ENCODE assay signal across 8 cellular contexts in the genomic region with DNA sequence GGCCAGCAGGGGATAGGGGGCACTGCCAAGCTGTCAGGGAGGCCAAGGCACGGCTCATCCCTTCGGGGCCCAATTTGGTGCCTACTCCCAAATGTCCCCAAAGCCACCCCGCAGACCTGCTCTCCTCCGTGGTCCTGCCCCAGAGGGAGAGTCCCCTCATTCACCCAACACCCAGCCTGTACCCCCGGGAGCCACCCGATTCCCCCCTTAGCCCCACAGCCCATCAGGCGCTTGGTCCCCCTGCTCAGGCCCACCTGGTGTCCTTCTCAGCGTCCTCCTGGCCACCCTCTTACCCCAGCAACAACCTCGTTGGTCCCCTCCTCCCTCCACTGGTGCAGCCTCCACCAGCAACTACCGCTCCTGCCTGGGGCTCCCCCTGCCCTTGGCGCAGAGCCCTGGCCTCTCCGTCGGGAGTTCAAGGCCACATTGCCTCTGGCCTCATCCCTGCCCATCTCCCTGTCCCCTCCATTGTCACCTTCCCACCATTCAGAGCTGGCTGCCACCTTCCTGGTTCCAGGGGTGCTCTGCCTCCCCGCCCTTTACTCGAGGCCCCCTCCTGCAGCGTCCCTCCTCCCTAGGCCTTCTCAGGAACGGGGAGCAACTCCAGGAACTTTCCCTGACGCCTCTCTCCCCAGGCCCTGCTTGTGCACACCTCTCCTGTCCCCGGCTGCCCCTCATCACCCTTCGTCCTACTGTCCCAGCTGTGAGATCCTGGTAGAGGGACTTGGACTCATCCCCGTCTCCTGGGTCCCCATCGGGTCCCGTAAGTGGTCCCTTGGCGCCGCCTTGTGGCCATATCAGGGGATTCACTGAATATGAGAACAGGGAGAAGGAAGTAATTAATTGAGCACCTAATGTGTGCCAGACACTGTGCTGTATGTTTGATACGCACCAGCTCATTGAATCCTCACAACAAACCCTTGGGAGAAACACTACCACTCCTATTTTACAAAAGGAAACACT.
DNase-seq lines count a peak whose midpoint lies in the region; ATAC-seq, FAIRE-seq and TF ChIP-seq lines count a peak whose summit lies in the region.

No MANE protein-coding gene starts in this region.

- H3K4me3 ChIP-seq in astrocyte (ENCODE audit: insufficient read depth, low read depth, low read length) = no peak overlapping the region

- TF ChIP-seq CTCF in astrocyte (IDR thresholded peaks at IDR 0.05; ENCODE audit: insufficient read depth, low read depth, low read length) = peak; percentile 80

- ATAC-seq in GM19455 (IDR thresholded peaks at IDR 0.05; ENCODE audit: unreplicated experiment) = no peak

- H3K79me2 ChIP-seq in astrocyte (ENCODE audit: insufficient read depth, low read length) = no peaks in the 10 kb centered on the region

- no peak overlapping the region for H3K9ac ChIP-seq in astrocyte (ENCODE audit: low read length)

- H3K4me3 Mint-ChIP-seq in astrocyte (ENCODE audit: unreplicated experiment) = no peak overlapping the region
- no peak overlapping the region for H3K4me3 Mint-ChIP-seq in immature natural killer cell

- H3K4me1 Mint-ChIP-seq in astrocyte (ENCODE audit: low read depth, unreplicated experiment) (no peaks in the 10 kb centered on the region), immature natural killer cell (no peaks in the 10 kb centered on the region)

- H3K4me1 ChIP-seq in astrocyte (ENCODE audit: insufficient read depth, low read length) = no peaks in the 10 kb centered on the region

- H3K27me3 Mint-ChIP-seq in astrocyte (ENCODE audit: low read depth, unreplicated experiment) (peaks cover 36% of the 10 kb centered on the region), immature natural killer cell (ENCODE audit: low read depth in 3 of 3) (peaks cover 0 to 2% (median 2%) of the 10 kb centered on the region in 3 donors)

- DNase-seq in CD1c-positive myeloid dendritic cell (ENCODE audit: extremely low spot score) = peak; percentile 63
- peak; percentile 30 for DNase-seq in HCEC 1CT
- peak; percentile 35 for DNase-seq in SK-N-DZ (ENCODE audit: low spot score)
- DNase-seq in astrocyte (ENCODE audit: low read depth) = no peak
- peak in 2 of 3 donors; percentile 6 to 15 for DNase-seq in immature natural killer cell
- DNase-seq in stimulated activated CD4-positive, alpha-beta T cell treated with anti-CD3 and anti-CD28 coated beads, Interleukin-4, amount 100 ng/mL, for 24 hours = peak; percentile 62
- no peak for DNase-seq in GOT3 (lab: John Stamatoyannopoulos, UW)

- H3K27ac Mint-ChIP-seq in astrocyte (ENCODE audit: unreplicated experiment) = peak overlapping the region; percentile 53
- H3K27ac Mint-ChIP-seq in immature natural killer cell = no peak overlapping the region

- peaks cover 3% of the 10 kb centered on the region for H3K36me3 Mint-ChIP-seq in astrocyte (ENCODE audit: low read depth, unreplicated experiment)
- H3K36me3 Mint-ChIP-seq in immature natural killer cell = no peaks in the 10 kb centered on the region

- FAIRE-seq in astrocyte (lab: Jason Lieb, UNC) = no peak

- no peaks in the 10 kb centered on the region for H3K36me3 ChIP-seq in astrocyte (ENCODE audit: insufficient read depth, low read length)

- no peak overlapping the region for H3K27ac ChIP-seq in astrocyte (ENCODE audit: low read depth, low read length)

- peaks cover 2% of the 10 kb centered on the region for H3K9me3 Mint-ChIP-seq in astrocyte (ENCODE audit: unreplicated experiment)
- no peaks in the 10 kb centered on the region for H3K9me3 Mint-ChIP-seq in immature natural killer cell

- no peak overlapping the region for H2AFZ ChIP-seq in astrocyte (ENCODE audit: low read depth, low read length)

- no peak overlapping the region for H3K4me2 ChIP-seq in astrocyte (ENCODE audit: low read length)

- no peaks in the 10 kb centered on the region for H4K20me1 ChIP-seq in astrocyte (ENCODE audit: insufficient read depth, low read length)

- no peaks in the 10 kb centered on the region for H3K9me3 ChIP-seq in astrocyte (ENCODE audit: insufficient read depth, low read depth, low read length)

- H3K27me3 ChIP-seq in astrocyte (ENCODE audit: insufficient read depth, low read length) = peaks cover 7% of the 10 kb centered on the region

Comparison
In these comparisons a context has a peak if more than half of its experiments do, and no peak if none do; other contexts are left out.
1. DNase-seq: peak in CD1c-positive myeloid dendritic cell (single experiment), HCEC 1CT (single experiment), SK-N-DZ (single experiment), immature natural killer cell (2 of 3) and stimulated activated CD4-positive, alpha-beta T cell treated with anti-CD3 and anti-CD28 coated beads, Interleukin-4, amount 100 ng/mL, for 24 hours (single experiment); none in astrocyte (single experiment) and GOT3 (single experiment).